13 cellular contexts compared by ENCODE assay signal in genomic region chr21:43767498-43767979, GRCh38. TPM values are rescaled to one million over a fixed set of nuclear protein-coding genes. Genes with fewer than 3 reads are reported as not detected.
DNase-seq lines count a peak whose midpoint lies in the region; ATAC-seq and TF ChIP-seq lines count a peak whose summit lies in the region.
"Had no signal": no experiment of that assay in that cellular context is flagged by ENCODE, and none has a peak within 500 bp of the region (broad histone marks: within the 10 kb centered on the region; RNA-seq: fewer than 3 reads in every experiment).

No MANE protein-coding gene starts in this region.

- no peak for TF ChIP-seq POLR2A in tibial nerve (IDR thresholded peaks at IDR 0.05)

- TF ChIP-seq EP300 in tibial nerve (IDR thresholded peaks at IDR 0.05), result no peak

- WGBS in tibial nerve, 2 donors, result 78 to 84% methylated on average over 15 of the region's 15 CpGs

- H3K4me1 Mint-ChIP-seq in stimulated activated naive CD8-positive, alpha-beta T cell treated with anti-CD3 and anti-CD28 coated beads, Interleukin-15, amount 100 ng/mL, for 72 hours, result peaks cover 8% of the 10 kb centered on the region
- H3K4me1 Mint-ChIP-seq in endothelial cell (ENCODE audit: unreplicated experiment) (peaks cover 34% of the 10 kb centered on the region), neural crest cell (peaks cover 28% of the 10 kb centered on the region)
- H3K4me1 Mint-ChIP-seq: immature natural killer cell, natural killer cell had no signal

- peak; percentile 22 for ATAC-seq in stimulated activated naive CD8-positive, alpha-beta T cell treated with anti-CD3 and anti-CD28 coated beads, Interleukin-15, amount 100 ng/mL, for 72 hours
- ATAC-seq in stimulated activated naive CD8-positive, alpha-beta T cell treated with anti-CD3 and anti-CD28 coated beads, Interleukin-15, Interleukin-2, amounts not matched to agents 100 U/mL and 50 U/mL, for 24 hours, result no peak
- ATAC-seq in GM21825 (IDR thresholded peaks at IDR 0.05; ENCODE audit: unreplicated experiment), result no peak
- ATAC-seq in HG03159 (IDR thresholded peaks at IDR 0.05; ENCODE audit: unreplicated experiment), result no peak

- H3K27me3 Mint-ChIP-seq in stimulated activated naive CD8-positive, alpha-beta T cell treated with anti-CD3 and anti-CD28 coated beads, Interleukin-15, amount 100 ng/mL, for 72 hours, result no peaks in the 10 kb centered on the region
- H3K27me3 Mint-ChIP-seq in endothelial cell (ENCODE audit: unreplicated experiment) (peaks cover 6% of the 10 kb centered on the region), neural crest cell (ENCODE audit: low read depth) (no peaks in the 10 kb centered on the region)

- H3K4me3 ChIP-seq in tibial nerve, result no peak overlapping the region

- peaks cover 0 to 24% (median 9%) of the 10 kb centered on the region in 4 donors for H3K4me1 ChIP-seq in tibial nerve

- peaks cover 0 to 5% (median 0%) of the 10 kb centered on the region in 4 donors for H3K9me3 ChIP-seq in tibial nerve

- no peaks in the 10 kb centered on the region for H3K27me3 ChIP-seq in tibial nerve

- H3K9me3 Mint-ChIP-seq in stimulated activated naive CD8-positive, alpha-beta T cell treated with anti-CD3 and anti-CD28 coated beads, Interleukin-15, amount 100 ng/mL, for 72 hours, result peaks cover 0 to 10% of the 10 kb centered on the region in 2 donors
- H3K9me3 Mint-ChIP-seq in endothelial cell (ENCODE audit: unreplicated experiment) (no peaks in the 10 kb centered on the region), neural crest cell (no peaks in the 10 kb centered on the region)
- H3K9me3 Mint-ChIP-seq: activated naive CD4-positive, alpha-beta T cell treated with anti-CD3 and anti-CD28 coated beads, Interleukin-2, amount 10 ng/mL, durations not matched to agents 7 days and 5 days; immature natural killer cell; natural killer cell had no signal

- H3K36me3 Mint-ChIP-seq in endothelial cell (ENCODE audit: low read depth, unreplicated experiment) (peaks cover 4% of the 10 kb centered on the region), neural crest cell (ENCODE audit: low read depth) (no peaks in the 10 kb centered on the region)
- H3K36me3 Mint-ChIP-seq: natural killer cell had no signal

- H3K27ac ChIP-seq in tibial nerve, result peak overlapping the region in 2 of 4 donors; percentile 59 to 65

- TF ChIP-seq CTCF in endothelial cell (IDR thresholded peaks at IDR 0.05; ENCODE audit: unreplicated experiment) (no peak), neural crest cell (conservative IDR thresholded peaks at IDR 0.05) (no peak), tibial nerve (IDR thresholded peaks at IDR 0.05) (no peak)

- H3K27ac Mint-ChIP-seq in stimulated activated naive CD8-positive, alpha-beta T cell treated with anti-CD3 and anti-CD28 coated beads, Interleukin-15, amount 100 ng/mL, for 72 hours, result peak overlapping the region in 1 of 2 donors; percentile 59
- H3K27ac Mint-ChIP-seq in endothelial cell (ENCODE audit: unreplicated experiment) (peak overlapping the region; percentile 78), neural crest cell (ENCODE audit: unreplicated experiment) (peak overlapping the region; percentile 92)
- H3K27ac Mint-ChIP-seq: activated naive CD4-positive, alpha-beta T cell treated with anti-CD3 and anti-CD28 coated beads, Interleukin-2, amount 10 ng/mL, durations not matched to agents 7 days and 5 days; immature natural killer cell; natural killer cell had no signal

- H3K36me3 ChIP-seq in tibial nerve, result peaks cover 0 to 36% (median 0%) of the 10 kb centered on the region in 3 donors

- no peak for DNase-seq in stimulated activated naive CD8-positive, alpha-beta T cell treated with anti-CD3 and anti-CD28 coated beads, Interleukin-15, amount 100 ng/mL, for 72 hours
- DNase-seq in stimulated activated naive CD8-positive, alpha-beta T cell treated with anti-CD3 and anti-CD28 coated beads, Interleukin-15, Interleukin-2, amounts not matched to agents 100 U/mL and 50 U/mL, for 24 hours, result no peak
- DNase-seq in endothelial cell (ENCODE audit: low spot score) (no peak), neural crest cell (ENCODE audit: low read depth, low spot score) (no peak), tibial nerve (ENCODE audit: low spot score in 2 of 2) (no peak), anterior cingulate cortex (lab: John Stamatoyannopoulos, UW) (no peak)
- DNase-seq: activated CD8-positive, alpha-beta memory T cell treated with anti-CD3 and anti-CD28 coated beads for 24 hours; activated naive CD4-positive, alpha-beta T cell treated with anti-CD3 and anti-CD28 coated beads, Interleukin-2, amount 10 ng/mL, durations not matched to agents 7 days and 5 days; immature natural killer cell; natural killer cell; NCI-H1092 treated with DMSO at 0.1 percent for 48 hours had no signal

- no peak overlapping the region for H3K4me3 Mint-ChIP-seq in stimulated activated naive CD8-positive, alpha-beta T cell treated with anti-CD3 and anti-CD28 coated beads, Interleukin-15, amount 100 ng/mL, for 72 hours
- H3K4me3 Mint-ChIP-seq in endothelial cell (ENCODE audit: unreplicated experiment) (no peak overlapping the region), neural crest cell (no peak overlapping the region)
- H3K4me3 Mint-ChIP-seq: activated naive CD4-positive, alpha-beta T cell treated with anti-CD3 and anti-CD28 coated beads, Interleukin-2, amount 10 ng/mL, durations not matched to agents 7 days and 5 days; immature natural killer cell; natural killer cell had no signal

RNA-seq across cellular contexts. Expression of gene CSTB, which starts 8.6 kb away (rescaled TPM):
- total RNA-seq in endothelial cell (ENCODE audit: unreplicated experiment), result 66.5 TPM
- 37.1 and 40.9 TPM in 2 replicates for total RNA-seq in neural crest cell
- 10 to 100 TPM; 11.4 to 16.7 (median 13.3) TPM for total RNA-seq in tibial nerve

RNA-seq across cellular contexts. Expression of gene RRP1, which starts 21.8 kb away (rescaled TPM):
- total RNA-seq in endothelial cell (ENCODE audit: unreplicated experiment) (21.0 TPM), neural crest cell (49.0 and 49.4 TPM in 2 replicates), tibial nerve (10 to 100 TPM; 15.5 to 29.4 (median 19.0) TPM)

RNA-seq across cellular contexts. Expression of gene PDXK, which starts 48.6 kb away (rescaled TPM):
- total RNA-seq in endothelial cell (ENCODE audit: unreplicated experiment), result 72.0 TPM
- total RNA-seq in neural crest cell, result 59.3 and 67.3 TPM in 2 replicates
- total RNA-seq in tibial nerve, result 100 to 1,000 TPM; 122 to 156 (median 143) TPM
